8 cellular contexts compared by ENCODE assay signal in the genomic region with DNA sequence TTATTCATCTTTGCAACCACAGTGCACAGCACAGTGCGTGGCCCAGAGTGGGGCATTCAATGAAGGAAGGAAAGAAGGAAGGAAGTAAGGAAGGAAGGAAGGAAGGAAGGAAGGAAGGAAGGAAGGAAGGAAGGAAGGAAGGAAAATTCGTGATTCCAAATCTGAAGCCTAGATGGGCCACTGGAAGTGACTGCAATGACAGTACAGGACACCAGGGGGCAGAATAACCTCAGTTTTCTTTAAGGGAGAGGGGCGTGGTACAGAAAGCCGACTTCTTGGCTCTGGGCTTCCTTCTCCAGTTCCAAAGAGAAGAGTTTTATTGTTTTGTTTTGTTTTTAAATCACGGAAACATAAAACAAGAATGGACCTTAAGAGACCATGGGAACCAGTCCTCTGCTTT. TPM values are rescaled to one million over a fixed set of nuclear protein-coding genes. Genes with fewer than 3 reads are reported as not detected.
DNase-seq lines count a peak whose midpoint lies in the region; ATAC-seq and TF ChIP-seq lines count a peak whose summit lies in the region.

No MANE protein-coding gene starts in this region.

- DNase-seq in G401 (ENCODE audit: low spot score) (peak; percentile 57), SK-N-DZ (ENCODE audit: low spot score) (peak; percentile 44), glomerular visceral epithelial cell (ENCODE audit: extremely low spot score) (peak; percentile 48), putamen (ENCODE audit: low spot score) (peak; percentile 43)
- peak; percentile 68 for DNase-seq in activated naive CD4-positive, alpha-beta T cell treated with anti-CD3 and anti-CD28 coated beads for 36 hours

- H3K27me3 Mint-ChIP-seq in activated naive CD4-positive, alpha-beta T cell treated with anti-CD3 and anti-CD28 coated beads for 36 hours (ENCODE audit: low read depth) = no peaks in the 10 kb centered on the region

- no peak overlapping the region for H3K4me3 Mint-ChIP-seq in activated naive CD4-positive, alpha-beta T cell treated with anti-CD3 and anti-CD28 coated beads for 36 hours

- H3K27ac Mint-ChIP-seq in activated naive CD4-positive, alpha-beta T cell treated with anti-CD3 and anti-CD28 coated beads for 36 hours = no peak overlapping the region

- intact Hi-C loops in activated naive CD4-positive, alpha-beta T cell treated with anti-CD3 and anti-CD28 coated beads for 36 hours (cut with micrococcal nuclease) = loop anchor here (1.0 to 5.0 kb wide), 8 partner anchors 30 to 585 kb away; a partner anchor contains a TSS

- TF ChIP-seq RAD21 in Ishikawa (IDR thresholded peaks at IDR 0.05; ENCODE audit: low read depth) = peak; percentile 80

- no peaks in the 10 kb centered on the region for H3K9me3 Mint-ChIP-seq in activated naive CD4-positive, alpha-beta T cell treated with anti-CD3 and anti-CD28 coated beads for 36 hours

- peaks cover 14% of the 10 kb centered on the region for H3K4me1 Mint-ChIP-seq in activated naive CD4-positive, alpha-beta T cell treated with anti-CD3 and anti-CD28 coated beads for 36 hours (ENCODE audit: low read depth)

- in situ Hi-C loops in G401 (cut with HindIII; ENCODE audit: low sequenced_read_pairs) = no loop called here

- ATAC-seq in GM19467 (IDR thresholded peaks at IDR 0.05; ENCODE audit: unreplicated experiment) (no peak), GM19455 (IDR thresholded peaks at IDR 0.05; ENCODE audit: unreplicated experiment) (no peak)

- TF ChIP-seq EP300 in Ishikawa (IDR thresholded peaks at IDR 0.05; ENCODE audit: borderline replicate concordance) = no peak

- CTCF ChIA-PET in activated naive CD4-positive, alpha-beta T cell treated with anti-CD3 and anti-CD28 coated beads for 36 hours (lab: Charles Lee) = interaction anchor here (0.7 to 0.9 kb wide), 2 partner anchors 20 to 345 kb away, joined by 3 to 5 read pairs; no protein-coding TSS in a partner anchor

- no peaks in the 10 kb centered on the region for H3K36me3 Mint-ChIP-seq in activated naive CD4-positive, alpha-beta T cell treated with anti-CD3 and anti-CD28 coated beads for 36 hours (ENCODE audit: low read depth)

TF ChIP-seq in Ishikawa, 13 proteins besides CTCF, POLR2A, EP300 and RAD21:
- TF ChIP-seq YY1 (IDR thresholded peaks at IDR 0.05; ENCODE audit: low read depth) (no peak), FOXM1 (IDR thresholded peaks at IDR 0.05; ENCODE audit: borderline replicate concordance, low read depth) (no peak), TEAD4 (IDR thresholded peaks at IDR 0.05) (no peak), TAF1 (IDR thresholded peaks at IDR 0.05; ENCODE audit: low read depth) (no peak), EGR1 (IDR thresholded peaks at IDR 0.05) (no peak), CREB1 (IDR thresholded peaks at IDR 0.05; ENCODE audit: low read depth) (no peak), TCF12 (IDR thresholded peaks at IDR 0.05; ENCODE audit: low read depth) (no peak), NFIC (IDR thresholded peaks at IDR 0.05) (no peak), ZBTB7A (IDR thresholded peaks at IDR 0.05; ENCODE audit: low read depth) (no peak), CEBPB (IDR thresholded peaks at IDR 0.05) (no peak)
- TF ChIP-seq, protein P1, sequence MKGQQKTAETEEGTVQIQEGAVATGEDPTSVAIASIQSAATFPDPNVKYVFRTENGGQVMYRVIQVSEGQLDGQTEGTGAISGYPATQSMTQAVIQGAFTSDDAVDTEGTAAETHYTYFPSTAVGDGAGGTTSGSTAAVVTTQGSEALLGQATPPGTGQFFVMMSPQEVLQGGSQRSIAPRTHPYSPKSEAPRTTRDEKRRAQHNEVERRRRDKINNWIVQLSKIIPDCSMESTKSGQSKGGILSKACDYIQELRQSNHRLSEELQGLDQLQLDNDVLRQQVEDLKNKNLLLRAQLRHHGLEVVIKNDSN (IDR thresholded peaks at IDR 0.05) = no peak
- TF ChIP-seq, protein P2, sequence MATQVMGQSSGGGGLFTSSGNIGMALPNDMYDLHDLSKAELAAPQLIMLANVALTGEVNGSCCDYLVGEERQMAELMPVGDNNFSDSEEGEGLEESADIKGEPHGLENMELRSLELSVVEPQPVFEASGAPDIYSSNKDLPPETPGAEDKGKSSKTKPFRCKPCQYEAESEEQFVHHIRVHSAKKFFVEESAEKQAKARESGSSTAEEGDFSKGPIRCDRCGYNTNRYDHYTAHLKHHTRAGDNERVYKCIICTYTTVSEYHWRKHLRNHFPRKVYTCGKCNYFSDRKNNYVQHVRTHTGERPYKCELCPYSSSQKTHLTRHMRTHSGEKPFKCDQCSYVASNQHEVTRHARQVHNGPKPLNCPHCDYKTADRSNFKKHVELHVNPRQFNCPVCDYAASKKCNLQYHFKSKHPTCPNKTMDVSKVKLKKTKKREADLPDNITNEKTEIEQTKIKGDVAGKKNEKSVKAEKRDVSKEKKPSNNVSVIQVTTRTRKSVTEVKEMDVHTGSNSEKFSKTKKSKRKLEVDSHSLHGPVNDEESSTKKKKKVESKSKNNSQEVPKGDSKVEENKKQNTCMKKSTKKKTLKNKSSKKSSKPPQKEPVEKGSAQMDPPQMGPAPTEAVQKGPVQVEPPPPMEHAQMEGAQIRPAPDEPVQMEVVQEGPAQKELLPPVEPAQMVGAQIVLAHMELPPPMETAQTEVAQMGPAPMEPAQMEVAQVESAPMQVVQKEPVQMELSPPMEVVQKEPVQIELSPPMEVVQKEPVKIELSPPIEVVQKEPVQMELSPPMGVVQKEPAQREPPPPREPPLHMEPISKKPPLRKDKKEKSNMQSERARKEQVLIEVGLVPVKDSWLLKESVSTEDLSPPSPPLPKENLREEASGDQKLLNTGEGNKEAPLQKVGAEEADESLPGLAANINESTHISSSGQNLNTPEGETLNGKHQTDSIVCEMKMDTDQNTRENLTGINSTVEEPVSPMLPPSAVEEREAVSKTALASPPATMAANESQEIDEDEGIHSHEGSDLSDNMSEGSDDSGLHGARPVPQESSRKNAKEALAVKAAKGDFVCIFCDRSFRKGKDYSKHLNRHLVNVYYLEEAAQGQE (IDR thresholded peaks at IDR 0.05; ENCODE audit: low read depth) = no peak
- TF ChIP-seq, protein P3, sequence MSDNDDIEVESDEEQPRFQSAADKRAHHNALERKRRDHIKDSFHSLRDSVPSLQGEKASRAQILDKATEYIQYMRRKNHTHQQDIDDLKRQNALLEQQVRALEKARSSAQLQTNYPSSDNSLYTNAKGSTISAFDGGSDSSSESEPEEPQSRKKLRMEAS (IDR thresholded peaks at IDR 0.05) = no peak

RNA-seq across cellular contexts. Expression of a gene that starts 47.8 kb away (rescaled TPM):
- total RNA-seq in G401 (2014; rRNA removed; shearing (Covaris generic)) = not detected in 2 replicates
- 0.43 and 1.0 TPM in 2 replicates for polyA plus RNA-seq in SK-N-DZ (2014; cell fraction: cytosol; rRNA removed)
- 0.17 and 0.24 TPM in 2 replicates for polyA plus RNA-seq in SK-N-DZ (2014; cell fraction: nucleus; rRNA removed)
- under 1 TPM; 0.15 to 0.36 TPM for total RNA-seq in activated naive CD4-positive, alpha-beta T cell treated with anti-CD3 and anti-CD28 coated beads for 36 hours
